In the genomic region with DNA sequence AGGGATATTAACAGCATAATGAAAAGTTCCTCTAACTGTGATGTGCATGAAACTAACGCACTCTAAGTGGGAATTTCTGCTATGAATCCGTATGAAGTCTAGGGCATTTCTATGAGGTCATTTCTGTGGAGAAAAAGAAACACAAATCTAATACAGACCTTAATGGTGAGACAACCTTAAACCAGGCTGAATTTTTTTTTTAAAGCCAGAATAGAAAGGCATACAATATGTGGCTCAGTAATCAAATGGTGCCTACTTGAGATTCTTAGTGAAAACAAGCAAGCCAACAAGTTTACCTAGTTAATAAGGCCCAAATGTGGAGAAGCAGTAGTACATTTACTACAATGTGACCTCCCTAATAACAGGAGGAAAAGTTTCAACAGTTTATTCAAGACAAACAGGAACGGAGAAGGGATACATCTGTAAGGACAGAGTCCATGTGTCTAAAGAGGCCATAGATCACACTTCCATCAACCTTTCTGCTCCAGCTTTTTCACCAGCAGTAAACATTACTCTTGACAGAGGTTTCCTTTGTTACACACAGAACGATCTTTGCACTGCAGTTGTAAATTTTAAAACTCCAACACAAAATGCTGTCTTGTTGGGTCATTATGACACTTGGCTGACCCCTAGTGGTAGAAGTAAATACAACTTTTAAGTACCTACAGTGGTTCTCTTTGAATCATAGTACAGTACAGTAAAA, we compare ENCODE assay signal across 8 cellular contexts. TPM values are rescaled to one million over a fixed set of nuclear protein-coding genes. Genes with fewer than 3 reads are reported as not detected.
DNase-seq lines count a peak whose midpoint lies in the region; ATAC-seq and TF ChIP-seq lines count a peak whose summit lies in the region.

No MANE protein-coding gene starts in this region.

- H3K9me3 Mint-ChIP-seq in brain = no peaks in the 10 kb centered on the region

- H3K27me3 ChIP-seq in iPS DF 6.9 (ENCODE audit: control insufficient read depth, insufficient read depth, low read length) = no peaks in the 10 kb centered on the region
- no peaks in the 10 kb centered on the region for H3K27me3 ChIP-seq in skeletal muscle satellite cell (ENCODE audit: control insufficient read depth, insufficient read depth, low read length)

- H3K4me1 Mint-ChIP-seq in brain = peaks cover 8% of the 10 kb centered on the region

- H3K36me3 Mint-ChIP-seq in brain = peaks cover 29% of the 10 kb centered on the region

- H3K4me3 ChIP-seq in iPS DF 6.9 (ENCODE audit: low read length) = no peak overlapping the region
- H3K4me3 ChIP-seq in skeletal muscle satellite cell (ENCODE audit: low read length) = no peak overlapping the region

- peak; percentile 73 for ATAC-seq in GM19468 (IDR thresholded peaks at IDR 0.05; ENCODE audit: extremely low read depth, unreplicated experiment)
- peak; percentile 84 for ATAC-seq in HG03460 (IDR thresholded peaks at IDR 0.05; ENCODE audit: unreplicated experiment)

- peak overlapping the region in 1 of 5 experiments; percentile 29 for H3K4me3 Mint-ChIP-seq in brain

- H3K36me3 ChIP-seq in iPS DF 6.9 (ENCODE audit: control insufficient read depth, insufficient read depth, low read length) (no peaks in the 10 kb centered on the region), skeletal muscle satellite cell (ENCODE audit: insufficient read depth, low read length) (no peaks in the 10 kb centered on the region)

- no peaks in the 10 kb centered on the region for H3K27me3 Mint-ChIP-seq in brain

- peak; percentile 87 to 88 for TF ChIP-seq CTCF in brain (conservative IDR thresholded peaks at IDR 0.05)

- DNase-seq in ELF-1 (ENCODE audit: low read depth, low spot score) = peak; percentile 20
- peak; percentile 75 to 87 for DNase-seq in NCI-H526 (lab: John Stamatoyannopoulos, UW)
- DNase-seq in iPS DF 6.9 (ENCODE audit: low read depth, low spot score) = peak; percentile 37
- no peak for DNase-seq in activated CD8-positive, alpha-beta memory T cell treated with anti-CD3 and anti-CD28 coated beads, Interleukin-2, amount 50 U/mL, for 48 hours

- H3K4me2 ChIP-seq in skeletal muscle satellite cell (ENCODE audit: low read length) = peak overlapping the region; percentile 27

- H3K9ac ChIP-seq in skeletal muscle satellite cell (ENCODE audit: low read depth, low read length) = no peak overlapping the region

- H3K9me3 ChIP-seq in iPS DF 6.9 (ENCODE audit: control insufficient read depth, insufficient read depth, low read length) (no peaks in the 10 kb centered on the region), skeletal muscle satellite cell (replicated peaks; ENCODE audit: low read length) (no peaks in the 10 kb centered on the region)

- H3K27ac ChIP-seq in iPS DF 6.9 (ENCODE audit: low read length) = no peak overlapping the region

- no peaks in the 10 kb centered on the region for H3K4me1 ChIP-seq in iPS DF 6.9 (ENCODE audit: control insufficient read depth, insufficient read depth, low read length)
- no peaks in the 10 kb centered on the region for H3K4me1 ChIP-seq in skeletal muscle satellite cell (ENCODE audit: control insufficient read depth, insufficient read depth, low read length)

- no CpG with 5 or more reads among the region's 4 CpGs for WGBS in iPS DF 6.9 (ENCODE audit: insufficient coverage, insufficient read length)

- peak overlapping the region in 1 of 5 experiments; percentile 30 for H3K27ac Mint-ChIP-seq in brain

RNA-seq across cellular contexts. Expression of a gene that starts 26.2 kb away (rescaled TPM):
- polyA plus RNA-seq in brain (ENCODE audit: insufficient read depth, low read depth, low replicate concordance) = 1.3 TPM
- total RNA-seq in skeletal muscle satellite cell (2012; rRNA removed) = 34.1 and 40.6 TPM in 2 replicates

RNA-seq across cellular contexts. Expression of a gene that starts 49.2 kb away (rescaled TPM):
- polyA plus RNA-seq in brain (ENCODE audit: insufficient read depth, low read depth, low replicate concordance) = 16.0 TPM
- total RNA-seq in skeletal muscle satellite cell (2012; rRNA removed) = 7.9 and 9.0 TPM in 2 replicates
